ENCODE assay signal across 22 cellular contexts in genomic region chr10:34590802-34591201, GRCh38.
DNase-seq lines count a peak whose midpoint lies in the region; ATAC-seq, FAIRE-seq and TF ChIP-seq lines count a peak whose summit lies in the region.
"Had no signal": no experiment of that assay in that cellular context is flagged by ENCODE, and none has a peak within 500 bp of the region (broad histone marks: within the 10 kb centered on the region; RNA-seq: fewer than 3 reads in every experiment).

No MANE protein-coding gene starts in this region.

- H3K4me2 ChIP-seq in neural progenitor cell: no peak overlapping the region
- H3K4me2 ChIP-seq: BLaER1 had no signal

- H3K36me3 ChIP-seq in pancreas (no peaks in the 10 kb centered on the region), neural progenitor cell (no peaks in the 10 kb centered on the region)
- H3K36me3 ChIP-seq: BLaER1 had no signal

- no peak for TF ChIP-seq CTCF in WTC11 (IDR thresholded peaks at IDR 0.05)
- no peak for TF ChIP-seq CTCF in pancreas (IDR thresholded peaks at IDR 0.05)
- TF ChIP-seq CTCF in neural progenitor cell (IDR thresholded peaks at IDR 0.05): no peak

- H3K9me3 ChIP-seq in pancreas (no peaks in the 10 kb centered on the region), neural progenitor cell (ENCODE audit: low read depth) (no peaks in the 10 kb centered on the region)
- H3K9me3 ChIP-seq: BLaER1, Caco-2 had no signal

- ATAC-seq in WTC11 (peak; percentile 38; the same call in 1 of the 2 replicates), pancreas (peak; percentile 48 to 72 (median 62))
- ATAC-seq: CD8-positive, alpha-beta T cell had no signal

- peaks cover 0 to 4% (median 0%) of the 10 kb centered on the region in 3 donors for H3K4me1 ChIP-seq in pancreas
- H3K4me1 ChIP-seq in neural progenitor cell: no peaks in the 10 kb centered on the region
- H3K4me1 ChIP-seq: BLaER1, Caco-2 had no signal

- DNase-seq in NCI-H146 (lab: John Stamatoyannopoulos, UW) (peak; percentile 46), NCI-H146 treated with DMSO at 0.1 percent for 48 hours (lab: John Stamatoyannopoulos, UW; ENCODE audit: unreplicated experiment) (no peak), HT-29 (ENCODE audit: low spot score) (peak; percentile 4), WTC11 (ENCODE audit: low spot score) (no peak), pancreas (peak in 2 of 6 donors; percentile 26 to 33), NAMALWA (ENCODE audit: low spot score) (no peak), neural progenitor cell (ENCODE audit: low spot score) (no peak)
- DNase-seq: Caco-2; CD4-positive, CD25-positive, alpha-beta regulatory T cell; CD8-positive, alpha-beta T cell; DND-41; GM23248; H7; HCEC 1CT had no signal

- H3K9ac ChIP-seq in neural progenitor cell: no peak overlapping the region
- H3K9ac ChIP-seq: BLaER1, GM23248 had no signal

- H3K27me3 Mint-ChIP-seq in WTC11 (ENCODE audit: low read depth) (no peaks in the 10 kb centered on the region), neural progenitor cell (ENCODE audit: insufficient read depth, low read depth) (peaks cover 4% of the 10 kb centered on the region)
- H3K27me3 Mint-ChIP-seq: B cell; CD4-positive, CD25-positive, alpha-beta regulatory T cell had no signal

- 64 to 67% methylated on average over 5 of the region's 5 CpGs for WGBS in pancreas, 2 donors

- no peak overlapping the region for H2AFZ ChIP-seq in neural progenitor cell (replicated peaks)
- H2AFZ ChIP-seq: GM23248 had no signal

- intact Hi-C loops in pancreas (cut with DNase I): no loop called here

- peaks cover 43% of the 10 kb centered on the region for H3K4me1 Mint-ChIP-seq in WTC11
- peaks cover 24% of the 10 kb centered on the region for H3K4me1 Mint-ChIP-seq in neural progenitor cell
- H3K4me1 Mint-ChIP-seq: B cell; CD4-positive, CD25-positive, alpha-beta regulatory T cell had no signal

- CTCF ChIA-PET in WTC11 (lab: Charles Lee): no interaction called here

- POLR2A ChIA-PET in WTC11 (lab: Charles Lee): no interaction called here

- H4K20me1 ChIP-seq in neural progenitor cell (ENCODE audit: low read depth): no peaks in the 10 kb centered on the region

- H3K36me3 Mint-ChIP-seq in WTC11 (0 out of 2 replicates have a peak, but pooled peaks cover 4% of the 10 kb centered on the region), neural progenitor cell (peaks cover 12% of the 10 kb centered on the region)
- H3K36me3 Mint-ChIP-seq: CD4-positive, CD25-positive, alpha-beta regulatory T cell; CD8-positive, alpha-beta T cell had no signal

- H3K9me3 Mint-ChIP-seq in WTC11: peaks cover 5% of the 10 kb centered on the region; the same call in 1 of the 2 replicates
- H3K9me3 Mint-ChIP-seq in neural progenitor cell: peaks cover 12% of the 10 kb centered on the region
- H3K9me3 Mint-ChIP-seq: CD8-positive, alpha-beta T cell had no signal

- H3K27ac Mint-ChIP-seq in WTC11 (no peak overlapping the region), neural progenitor cell (no peak overlapping the region)
- H3K27ac Mint-ChIP-seq: B cell; CD4-positive, CD25-positive, alpha-beta regulatory T cell; CD8-positive, alpha-beta T cell had no signal

- FAIRE-seq in pancreas (lab: Jason Lieb, UNC): no peak
- FAIRE-seq: A204.1, G401.6, GM12892, H1 had no signal

- no peaks in the 10 kb centered on the region for H3F3A ChIP-seq in neural progenitor cell (ENCODE audit: low read depth)

- no peak overlapping the region for H3K4me3 Mint-ChIP-seq in WTC11
- no peak overlapping the region for H3K4me3 Mint-ChIP-seq in neural progenitor cell
- H3K4me3 Mint-ChIP-seq: B cell; CD4-positive, CD25-positive, alpha-beta regulatory T cell; CD8-positive, alpha-beta T cell had no signal

- H3K4me3 ChIP-seq in pancreas: no peak overlapping the region
- H3K4me3 ChIP-seq in neural progenitor cell: no peak overlapping the region
- H3K4me3 ChIP-seq: BLaER1, GM23248 had no signal

- no peaks in the 10 kb centered on the region for H3K27me3 ChIP-seq in pancreas
- no peaks in the 10 kb centered on the region for H3K27me3 ChIP-seq in neural progenitor cell
- H3K27me3 ChIP-seq: BLaER1 had no signal

- H3K27ac ChIP-seq in pancreas (no peak overlapping the region), neural progenitor cell (no peak overlapping the region)
- H3K27ac ChIP-seq: 22Rv1, BLaER1, C4-2B, GM23248 had no signal

- H3K79me2 ChIP-seq in neural progenitor cell (ENCODE audit: low read depth): peaks cover 58% of the 10 kb centered on the region

TF ChIP-seq in WTC11, 78 proteins besides CTCF, POLR2A, EP300 and RAD21:
- TF ChIP-seq FOXP1 (CRISPR knock-in tag; IDR thresholded peaks at IDR 0.05; ENCODE audit: borderline replicate concordance): no peak
- TF ChIP-seq MAX (CRISPR knock-in tag; IDR thresholded peaks at IDR 0.05): no peak
- TF ChIP-seq ZMAT4 (CRISPR knock-in tag; IDR thresholded peaks at IDR 0.05): no peak

Comparison
In these comparisons a context has a peak if more than half of its experiments do, and no peak if none do; other contexts are left out.
1. DNase-seq: peak in NCI-H146 (single experiment) and HT-29 (single experiment); none in NCI-H146 treated with DMSO at 0.1 percent for 48 hours (single experiment), WTC11 (single experiment), NAMALWA (single experiment) and neural progenitor cell (single experiment).